Comparison of ENCODE assay signal across 1 cellular context in genomic region chr22:50313021-50313420, GRCh38.
TF ChIP-seq lines count a peak whose summit lies in the region.

No MANE protein-coding gene starts in this region.

TF ChIP-seq in GM12878, 131 proteins besides CTCF, POLR2A, EP300 and RAD21:
- TF ChIP-seq JUNB (IDR thresholded peaks at IDR 0.05) (no peak), SPI1 (IDR thresholded peaks at IDR 0.05; ENCODE audit: borderline replicate concordance, insufficient read depth, low read depth, low read length) (no peak), IRF5 (IDR thresholded peaks at IDR 0.05; ENCODE audit: borderline replicate concordance) (no peak), HSF1 (IDR thresholded peaks at IDR 0.05; ENCODE audit: low read depth, low read length) (no peak), KAT2A (conservative IDR thresholded peaks at IDR 0.05; ENCODE audit: control insufficient read depth, low read depth, low read length) (no peak), TCF12 (IDR thresholded peaks at IDR 0.05; ENCODE audit: low read depth, low read length) (no peak), IRF4 (IDR thresholded peaks at IDR 0.05; ENCODE audit: low read depth, low read length) (no peak), ZNF24 (IDR thresholded peaks at IDR 0.05) (no peak), FOXK2 (IDR thresholded peaks at IDR 0.05) (no peak), RBBP5 (conservative IDR thresholded peaks at IDR 0.05) (no peak), NFYA (IDR thresholded peaks at IDR 0.05; ENCODE audit: borderline replicate concordance, low read depth, low read length) (no peak)
